1 cellular context compared by ENCODE assay signal in the genomic region with DNA sequence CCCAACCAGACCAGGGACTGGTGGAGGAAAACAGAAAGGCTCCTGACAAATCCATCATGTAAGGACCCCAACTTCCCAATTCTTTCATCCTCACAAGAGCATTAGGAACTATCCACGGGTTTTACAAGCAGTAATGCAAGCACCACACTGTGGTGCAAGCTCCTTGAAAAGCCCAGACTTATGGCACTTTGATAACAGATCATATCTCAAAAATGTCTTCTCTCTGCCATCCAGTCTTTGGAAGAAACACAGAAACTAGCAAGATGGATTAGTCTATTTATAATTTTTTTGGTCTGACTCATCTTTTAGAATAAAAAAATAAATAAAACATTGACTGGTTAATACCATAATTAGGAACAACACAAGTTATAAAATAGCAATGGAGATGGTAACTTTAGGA.
TF ChIP-seq lines count a peak whose summit lies in the region.

No MANE protein-coding gene starts in this region.

TF ChIP-seq in GM23338, 12 proteins besides CTCF, POLR2A, EP300 and RAD21 (continued from another document):
- TF ChIP-seq ZNF462 (CRISPR knock-in tag; IDR thresholded peaks at IDR 0.05) (no peak), STAT1 (IDR thresholded peaks at IDR 0.05; ENCODE audit: unreplicated experiment) (no peak), NANOG (IDR thresholded peaks at IDR 0.05; ENCODE audit: borderline replicate concordance) (no peak)
- TF ChIP-seq, protein P1, sequence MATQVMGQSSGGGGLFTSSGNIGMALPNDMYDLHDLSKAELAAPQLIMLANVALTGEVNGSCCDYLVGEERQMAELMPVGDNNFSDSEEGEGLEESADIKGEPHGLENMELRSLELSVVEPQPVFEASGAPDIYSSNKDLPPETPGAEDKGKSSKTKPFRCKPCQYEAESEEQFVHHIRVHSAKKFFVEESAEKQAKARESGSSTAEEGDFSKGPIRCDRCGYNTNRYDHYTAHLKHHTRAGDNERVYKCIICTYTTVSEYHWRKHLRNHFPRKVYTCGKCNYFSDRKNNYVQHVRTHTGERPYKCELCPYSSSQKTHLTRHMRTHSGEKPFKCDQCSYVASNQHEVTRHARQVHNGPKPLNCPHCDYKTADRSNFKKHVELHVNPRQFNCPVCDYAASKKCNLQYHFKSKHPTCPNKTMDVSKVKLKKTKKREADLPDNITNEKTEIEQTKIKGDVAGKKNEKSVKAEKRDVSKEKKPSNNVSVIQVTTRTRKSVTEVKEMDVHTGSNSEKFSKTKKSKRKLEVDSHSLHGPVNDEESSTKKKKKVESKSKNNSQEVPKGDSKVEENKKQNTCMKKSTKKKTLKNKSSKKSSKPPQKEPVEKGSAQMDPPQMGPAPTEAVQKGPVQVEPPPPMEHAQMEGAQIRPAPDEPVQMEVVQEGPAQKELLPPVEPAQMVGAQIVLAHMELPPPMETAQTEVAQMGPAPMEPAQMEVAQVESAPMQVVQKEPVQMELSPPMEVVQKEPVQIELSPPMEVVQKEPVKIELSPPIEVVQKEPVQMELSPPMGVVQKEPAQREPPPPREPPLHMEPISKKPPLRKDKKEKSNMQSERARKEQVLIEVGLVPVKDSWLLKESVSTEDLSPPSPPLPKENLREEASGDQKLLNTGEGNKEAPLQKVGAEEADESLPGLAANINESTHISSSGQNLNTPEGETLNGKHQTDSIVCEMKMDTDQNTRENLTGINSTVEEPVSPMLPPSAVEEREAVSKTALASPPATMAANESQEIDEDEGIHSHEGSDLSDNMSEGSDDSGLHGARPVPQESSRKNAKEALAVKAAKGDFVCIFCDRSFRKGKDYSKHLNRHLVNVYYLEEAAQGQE (IDR thresholded peaks at IDR 0.05; ENCODE audit: unreplicated experiment), result no peak
